18 cellular contexts compared by ENCODE assay signal in the genomic region with DNA sequence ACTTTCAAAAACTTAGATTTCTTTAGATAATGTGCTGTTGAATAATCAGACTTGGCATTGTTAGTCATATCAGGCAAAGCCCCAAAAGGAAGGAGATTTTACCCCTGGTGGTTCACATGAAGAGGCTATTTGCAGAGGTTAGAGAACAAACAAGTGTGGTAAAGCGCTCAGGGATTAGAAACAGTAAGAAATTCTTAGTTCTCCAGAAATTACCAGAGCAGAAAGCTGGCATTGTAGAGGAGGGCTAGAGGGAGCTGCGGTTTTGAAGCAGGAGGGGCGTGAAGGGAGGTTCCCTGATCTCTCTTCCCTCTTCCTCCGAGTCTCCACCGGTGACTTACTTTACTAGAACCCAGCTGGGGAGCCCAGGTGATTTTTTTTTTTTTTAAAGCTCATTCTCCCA. TPM values are rescaled to one million over a fixed set of nuclear protein-coding genes. Genes with fewer than 3 reads are reported as not detected.
DNase-seq lines count a peak whose midpoint lies in the region; ATAC-seq, FAIRE-seq and TF ChIP-seq lines count a peak whose summit lies in the region.
"Had no signal": no experiment of that assay in that cellular context is flagged by ENCODE, and none has a peak within 500 bp of the region (broad histone marks: within the 10 kb centered on the region; RNA-seq: fewer than 3 reads in every experiment).

No MANE protein-coding gene starts in this region.

- no peak overlapping the region for H2BK15ac ChIP-seq in neuronal stem cell (ENCODE audit: low read length)

- no peaks in the 10 kb centered on the region for H3K9me3 Mint-ChIP-seq in osteocyte (ENCODE audit: unreplicated experiment)
- H3K9me3 Mint-ChIP-seq: activated naive CD8-positive, alpha-beta T cell treated with anti-CD3 and anti-CD28 coated beads, Interleukin-2, amount 10 ng/mL, durations not matched to agents 7 days and 5 days; stimulated activated memory B cell treated with anti-CD40 and anti-IgM and Interleukin-4, amounts not matched to agents 10 μg/mL and 1 μg/mL and 100 μg/mL, for 72 hours had no signal

- no peaks in the 10 kb centered on the region for H3K79me2 ChIP-seq in K562 (ENCODE audit: control insufficient read depth, insufficient read depth, low read length)

- POLR2A ChIA-PET in K562 (lab: Yijun Ruan, JAX) = no interaction called here

- no peak overlapping the region for H3K4me2 ChIP-seq in K562 (ENCODE audit: insufficient read depth, low read length)
- no peak overlapping the region for H3K4me2 ChIP-seq in neuronal stem cell (ENCODE audit: insufficient read depth, low read length, poor library complexity, severe bottlenecking)

- no peak overlapping the region for H3K18ac ChIP-seq in neuronal stem cell (ENCODE audit: low read length)

- DNase-seq in MV-4-11 (lab: John Stamatoyannopoulos, UW) (peak; percentile 19), K562 (ENCODE audit: extremely low read depth in 1 of 4, low spot score in 3 of 4) (no peak), osteocyte (ENCODE audit: extremely low spot score, unreplicated experiment) (no peak), cortex of kidney (lab: John Stamatoyannopoulos, UW) (no peak), neuronal stem cell (ENCODE audit: low spot score) (no peak), small intestine (no peak), GDM1 (lab: John Stamatoyannopoulos, UW) (no peak)
- DNase-seq: activated CD4-positive, alpha-beta T cell treated with anti-CD3 and anti-CD28 coated beads for 48 hours; activated naive CD8-positive, alpha-beta T cell treated with anti-CD3 and anti-CD28 coated beads, Interleukin-2, amount 10 ng/mL, durations not matched to agents 7 days and 5 days; activated T-cell treated with anti-CD3 and anti-CD28 coated beads for 4 hours; AML-193; foreskin melanocyte; MM.1S; NCI-H2171 treated with DMSO at 0.1 percent for 48 hours; SIG-M5; T-helper 9 cell had no signal

- TF ChIP-seq POLR2A in K562 (conservative IDR thresholded peaks at IDR 0.05) = no peak

- no peak overlapping the region for H2BK5ac ChIP-seq in neuronal stem cell (ENCODE audit: low read length)

- no peak overlapping the region for H4K91ac ChIP-seq in neuronal stem cell (ENCODE audit: low read depth, low read length, poor library complexity)

- H2AFZ ChIP-seq in K562 (ENCODE audit: low read depth, low read length) (no peak overlapping the region), neuronal stem cell (ENCODE audit: low read length) (no peak overlapping the region)

- intact Hi-C loops in K562 (cut with micrococcal nuclease) = no loop called here

- H3K27ac ChIP-seq in K562 (ENCODE audit: extremely low read depth, low read depth, low read length) (no peak overlapping the region), neuronal stem cell (replicated peaks; ENCODE audit: low read length) (no peak overlapping the region), small intestine (ENCODE audit: low read depth in 1 of 2, low read length in 1 of 2) (no peak overlapping the region)

- no TSS peak for BruUV-seq in K562 (replicated peaks; lab: Mats Ljungman, UMichigan)

- H2BK120ac ChIP-seq in neuronal stem cell (ENCODE audit: low read depth, low read length) = no peak overlapping the region

- H3K36me3 Mint-ChIP-seq in osteocyte (ENCODE audit: unreplicated experiment) = peaks cover 4% of the 10 kb centered on the region
- H3K36me3 Mint-ChIP-seq: activated naive CD8-positive, alpha-beta T cell treated with anti-CD3 and anti-CD28 coated beads, Interleukin-2, amount 10 ng/mL, durations not matched to agents 7 days and 5 days; stimulated activated memory B cell treated with anti-CD40 and anti-IgM and Interleukin-4, amounts not matched to agents 10 μg/mL and 1 μg/mL and 100 μg/mL, for 72 hours had no signal

- WGBS in K562 (ENCODE audit: insufficient coverage, low coverage, missing lambda C conversion rate) = 4% methylated on average over 5 of the region's 5 CpGs
- no CpG with 5 or more reads among the region's 5 CpGs for WGBS in neuronal stem cell (ENCODE audit: extremely low coverage in 2 of 2, insufficient read length in 2 of 2, insufficient replicate concordance in 1 of 2), 2 donors
- 70 to 73% (median 71%) methylated on average over 5 of the region's 5 CpGs for WGBS in small intestine, 3 donors

- no peak overlapping the region for H2AK5ac ChIP-seq in neuronal stem cell (ENCODE audit: low read depth, low read length)

- H3K9me3 ChIP-seq in K562 (replicated peaks; ENCODE audit: control insufficient read depth, insufficient read depth, low read depth, low read length) (no peaks in the 10 kb centered on the region), neuronal stem cell (replicated peaks in 1 of 2; ENCODE audit: control insufficient read depth in 2 of 2, insufficient read depth in 1 of 2, low read depth in 1 of 2, low read length in 2 of 2) (no peaks in the 10 kb centered on the region), small intestine (ENCODE audit: control insufficient read depth, low read depth) (no peaks in the 10 kb centered on the region)

- FAIRE-seq in K562 (lab: Jason Lieb, UNC) (no peak), small intestine (lab: Jason Lieb, UNC) (no peak)

- H3K27me3 Mint-ChIP-seq in osteocyte (ENCODE audit: unreplicated experiment) = no peaks in the 10 kb centered on the region

- no peak overlapping the region for H2BK12ac ChIP-seq in neuronal stem cell (ENCODE audit: low read length)

- no peak for TF ChIP-seq RAD21 in K562 (CRISPR knock-in tag; conservative IDR thresholded peaks at IDR 0.05 in 1 of 2, IDR thresholded peaks at IDR 0.05 in 1 of 2)

- H3K36me3 ChIP-seq in K562 (ENCODE audit: control insufficient read depth, insufficient read depth, low read length) (no peaks in the 10 kb centered on the region), neuronal stem cell (replicated peaks in 1 of 2; ENCODE audit: control insufficient read depth in 2 of 2, insufficient read depth in 2 of 2, low read length in 2 of 2) (peaks cover 0 to 2% of the 10 kb centered on the region in 2 donors), small intestine (ENCODE audit: control insufficient read depth in 2 of 2, insufficient read depth in 2 of 2, low read length in 2 of 2) (no peaks in the 10 kb centered on the region)

- H4K8ac ChIP-seq in neuronal stem cell (ENCODE audit: low read depth, low read length) = no peak overlapping the region

- H3K4ac ChIP-seq in neuronal stem cell (ENCODE audit: low read length) = no peak overlapping the region

- H3K14ac ChIP-seq in neuronal stem cell (ENCODE audit: low read length) = no peak overlapping the region

- TF ChIP-seq EP300 in K562 (IDR thresholded peaks at IDR 0.05; ENCODE audit: low read length) = no peak

- H3K9me1 ChIP-seq in K562 (ENCODE audit: control insufficient read depth, insufficient read depth, low read length) = no peaks in the 10 kb centered on the region

- peak overlapping the region; percentile 78 for H3K27ac Mint-ChIP-seq in osteocyte (ENCODE audit: unreplicated experiment)
- H3K27ac Mint-ChIP-seq: activated naive CD8-positive, alpha-beta T cell treated with anti-CD3 and anti-CD28 coated beads, Interleukin-2, amount 10 ng/mL, durations not matched to agents 7 days and 5 days; stimulated activated memory B cell treated with anti-CD40 and anti-IgM and Interleukin-4, amounts not matched to agents 10 μg/mL and 1 μg/mL and 100 μg/mL, for 72 hours had no signal

- no peaks in the 10 kb centered on the region for H3K79me1 ChIP-seq in neuronal stem cell (ENCODE audit: low read depth, low read length)

- H3K4me3 Mint-ChIP-seq in osteocyte (ENCODE audit: unreplicated experiment) = no peak overlapping the region
- H3K4me3 Mint-ChIP-seq: activated naive CD8-positive, alpha-beta T cell treated with anti-CD3 and anti-CD28 coated beads, Interleukin-2, amount 10 ng/mL, durations not matched to agents 7 days and 5 days; stimulated activated memory B cell treated with anti-CD40 and anti-IgM and Interleukin-4, amounts not matched to agents 10 μg/mL and 1 μg/mL and 100 μg/mL, for 72 hours had no signal

- H3K27me3 ChIP-seq in K562 (ENCODE audit: control insufficient read depth in 2 of 2, insufficient read depth in 2 of 2, low read length in 2 of 2) = no peaks in the 10 kb centered on the region; a peak in 1 of 5 replicates
- H3K27me3 ChIP-seq in neuronal stem cell (ENCODE audit: control insufficient read depth in 3 of 3, insufficient read depth in 3 of 3, low read depth in 1 of 3, low read length in 3 of 3) = no peaks in the 10 kb centered on the region
- no peaks in the 10 kb centered on the region for H3K27me3 ChIP-seq in small intestine (ENCODE audit: control insufficient read depth in 2 of 2, insufficient read depth in 2 of 2, low read length in 2 of 2)

- H3K4me1 ChIP-seq in K562 (replicated peaks in 1 of 2; ENCODE audit: control insufficient read depth in 2 of 2, insufficient read depth in 2 of 2, low read length in 2 of 2) = no peaks in the 10 kb centered on the region; a peak in 1 of 5 replicates
- peaks cover 2% of the 10 kb centered on the region in 2 donors for H3K4me1 ChIP-seq in neuronal stem cell (ENCODE audit: control insufficient read depth in 2 of 2, insufficient read depth in 1 of 2, low read depth in 1 of 2, low read length in 2 of 2)
- peaks cover 0 to 4% of the 10 kb centered on the region in 2 donors for H3K4me1 ChIP-seq in small intestine (ENCODE audit: control insufficient read depth in 2 of 2, insufficient read depth in 1 of 2, low read depth in 1 of 2, low read length in 1 of 2)

- in situ Hi-C loops in K562 (cut with MboI) = no loop called here

- TF ChIP-seq CTCF in K562 (IDR thresholded peaks at IDR 0.05 in 2 of 3, conservative IDR thresholded peaks at IDR 0.05 in 1 of 3; ENCODE audit: insufficient read depth in 2 of 3, low read depth in 1 of 3, low read length in 3 of 3) (no peak), osteocyte (IDR thresholded peaks at IDR 0.05) (no peak)

- no peak overlapping the region for H3K23ac ChIP-seq in neuronal stem cell (ENCODE audit: low read depth, low read length, poor library complexity)

- no peaks in the 10 kb centered on the region for H4K20me1 ChIP-seq in K562 (replicated peaks; ENCODE audit: control insufficient read depth, insufficient read depth, low read length)

- H3K9ac ChIP-seq in K562 (ENCODE audit: insufficient read depth in 1 of 2, low read depth in 2 of 2, low read length in 2 of 2) (no peak overlapping the region), neuronal stem cell (ENCODE audit: low read depth, low read length, poor library complexity) (no peak overlapping the region)

- H3K4me1 Mint-ChIP-seq in osteocyte (ENCODE audit: unreplicated experiment) = peaks cover 46% of the 10 kb centered on the region
- H3K4me1 Mint-ChIP-seq: stimulated activated memory B cell treated with anti-CD40 and anti-IgM and Interleukin-4, amounts not matched to agents 10 μg/mL and 1 μg/mL and 100 μg/mL, for 72 hours had no signal

- ATAC-seq in GM18909 (IDR thresholded peaks at IDR 0.05; ENCODE audit: poor library complexity, unreplicated experiment) = peak; percentile 41
- peak; percentile 54 for ATAC-seq in K562
- ATAC-seq: stimulated activated memory B cell treated with anti-CD40 and anti-IgM and Interleukin-4, amounts not matched to agents 10 μg/mL and 1 μg/mL and 100 μg/mL, for 72 hours had no signal

- CTCF ChIA-PET in K562 (lab: Yijun Ruan, JAX; ENCODE audit: low intra/inter-chr PET ratio) = no interaction called here

- H3K4me3 ChIP-seq in K562 (no peak overlapping the region), neuronal stem cell (ENCODE audit: low read length in 2 of 2) (no peak overlapping the region), small intestine (ENCODE audit: low read depth in 1 of 2, low read length in 2 of 2) (no peak overlapping the region)

RNA-seq across cellular contexts. Expression of gene MYO6, which starts 10.2 kb away (rescaled TPM):
- total RNA-seq in K562 (2011; cell fraction: chromatin; rRNA removed; ENCODE audit: low replicate concordance) = 1.3 and 5.5 TPM in 2 replicates
- total RNA-seq in K562 (2011; cell fraction: nucleolus; rRNA removed) = 0.67 and 1.2 TPM in 2 replicates
- total RNA-seq in K562 (2011; cell fraction: nucleoplasm; rRNA removed) = 1.9 and 2.3 TPM in 2 replicates
- total RNA-seq in K562 (2014; rRNA removed) (1.7 and 3.8 TPM in 2 replicates), K562 (2014; rRNA removed; fragmentation: Illumina TruSeq; extraction: Trizol) (2.8 and 3.3 TPM in 2 replicates), K562 (2015; rRNA removed; fragmentation: Illumina TruSeq; extraction: Trizol) (2.4 and 2.7 TPM in 2 replicates), K562 (2021) (5.4 and 5.5 TPM in 2 replicates), osteocyte (61.6 and 62.6 TPM in 2 replicates)
- polyA plus RNA-seq in K562 (2011; rRNA removed) (2.4 and 5.4 TPM in 2 replicates), K562 (2014; fragmentation: Illumina TruSeq; extraction: Trizol) (4.3 and 4.7 TPM in 2 replicates), K562 (2014; fragmentation: Nextera tagmentation; extraction: Ambion mirVana) (1 to 10 TPM; 1.3 to 1.5 TPM), K562 (2014; rRNA removed) (2.6 and 2.8 TPM in 2 replicates), small intestine (100 to 1,000 TPM in 2 of 3 donors, 10 to 100 TPM in 1; 43.7 to 140 (median 105) TPM)
- polyA plus RNA-seq in K562 (2011; cell fraction: cytosol; rRNA removed) = 0.63 and 3.2 TPM in 2 replicates
- polyA plus RNA-seq in K562 (2011; cell fraction: nucleus; rRNA removed) = 1.9 and 8.2 TPM in 2 replicates
- 4.1 and 4.5 TPM in 2 replicates for polyA plus RNA-seq in K562 (2012)
- polyA minus RNA-seq in K562 (2011; rRNA and poly(A)+ RNA removed) = 4.0 and 11.5 TPM in 2 replicates
- polyA minus RNA-seq in K562 (2011; cell fraction: cytosol; rRNA and poly(A)+ RNA removed) = 1.8 and 4.4 TPM in 2 replicates
- 1.3 and 11.4 TPM in 2 replicates for polyA minus RNA-seq in K562 (2011; cell fraction: nucleus; rRNA and poly(A)+ RNA removed)
- 20.2 TPM for polyA plus RNA-seq in neuronal stem cell (2013, experiment 1 of 2)
- 19.9 TPM for polyA plus RNA-seq in neuronal stem cell (2013, experiment 2 of 2)
